In genomic region chr12:57475271-57476161, GRCh38 we compare ENCODE assay signal across 2 cellular contexts.
A peak's percentile ranks its signal among the peaks of the same experiment; 100 is the strongest.
TF ChIP-seq lines count a peak whose summit lies in the region.

No MANE protein-coding gene starts in this region.

TF ChIP-seq in A549, 52 proteins besides CTCF, POLR2A, EP300 and RAD21:
- no peak for TF ChIP-seq SREBF2 (IDR thresholded peaks at IDR 0.05)
- TF ChIP-seq ELK1 (IDR thresholded peaks at IDR 0.05; ENCODE audit: low read depth, low read length) = no peak
- no peak for TF ChIP-seq BCL3 (IDR thresholded peaks at IDR 0.05)
- no peak for TF ChIP-seq JUN (IDR thresholded peaks at IDR 0.05)
- TF ChIP-seq KDM5A (IDR thresholded peaks at IDR 0.05) = no peak
- no peak for TF ChIP-seq SMC3 (IDR thresholded peaks at IDR 0.05)
- no peak for TF ChIP-seq FOSL2 (IDR thresholded peaks at IDR 0.05)
- TF ChIP-seq FOSL2 (CRISPR knock-in tag; IDR thresholded peaks at IDR 0.05) = no peak
- no peak for TF ChIP-seq HOXA7 (CRISPR knock-in tag; IDR thresholded peaks at IDR 0.05)
- TF ChIP-seq PBX3 (IDR thresholded peaks at IDR 0.05) = no peak
- no peak for TF ChIP-seq CHD4 (IDR thresholded peaks at IDR 0.05; ENCODE audit: borderline replicate concordance)
- TF ChIP-seq RNF2 (IDR thresholded peaks at IDR 0.05; ENCODE audit: borderline replicate concordance, low read depth) = no peak
- no peak for TF ChIP-seq ESRRA (IDR thresholded peaks at IDR 0.05; ENCODE audit: borderline replicate concordance, low read length)

TF ChIP-seq in GM12878, 131 proteins besides CTCF, POLR2A, EP300 and RAD21:
- TF ChIP-seq PAX5 (IDR thresholded peaks at IDR 0.05; ENCODE audit: borderline replicate concordance, low read depth, low read length) (no peak), BHLHE40 (IDR thresholded peaks at IDR 0.05; ENCODE audit: borderline replicate concordance in 1 of 2, low read depth in 2 of 2, low read length in 1 of 2) (peak; percentile 79 to 96), SP1 (IDR thresholded peaks at IDR 0.05; ENCODE audit: low read depth, low read length) (peak; percentile 3)
